In the genomic region with DNA sequence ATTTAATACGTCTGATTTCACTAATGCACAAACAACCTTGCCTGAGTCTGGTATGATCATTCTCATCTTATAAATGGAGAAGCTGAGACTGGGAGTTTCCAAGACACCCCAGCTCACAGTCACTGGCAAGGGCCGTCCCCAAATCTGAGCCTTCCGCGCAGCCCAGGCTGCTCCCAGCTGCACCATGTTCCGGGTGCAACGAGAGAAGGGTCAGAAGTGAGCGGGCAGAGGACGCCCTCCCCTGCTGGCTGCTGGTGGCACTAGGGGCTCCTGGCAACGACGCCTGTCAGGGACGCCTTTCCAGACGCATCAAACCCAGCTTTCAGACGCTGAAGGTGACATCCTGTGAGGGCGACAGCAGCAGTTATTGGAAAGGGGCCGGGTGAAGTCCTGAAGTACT, we compare ENCODE assay signal across 23 cellular contexts.
DNase-seq lines count a peak whose midpoint lies in the region; ATAC-seq, FAIRE-seq and TF ChIP-seq lines count a peak whose summit lies in the region.
"Had no signal": no experiment of that assay in that cellular context is flagged by ENCODE, and none has a peak within 500 bp of the region (broad histone marks: within the 10 kb centered on the region; RNA-seq: fewer than 3 reads in every experiment).

No MANE protein-coding gene starts in this region.

- no peak for TF ChIP-seq POLR2A in HepG2 (IDR thresholded peaks at IDR 0.05; ENCODE audit: insufficient read depth in 1 of 2, low read depth in 2 of 2, low read length in 2 of 2)
- TF ChIP-seq POLR2A in right lobe of liver (IDR thresholded peaks at IDR 0.05), result no peak
- TF ChIP-seq POLR2A in esophagus muscularis mucosa (IDR thresholded peaks at IDR 0.05; ENCODE audit: low read depth), result no peak

- H4K8ac ChIP-seq in mesenchymal stem cell (ENCODE audit: low read length), result no peak overlapping the region

- H3K79me1 ChIP-seq in mesenchymal stem cell (replicated peaks; ENCODE audit: low read length, poor library complexity, severe bottlenecking), result no peaks in the 10 kb centered on the region

- POLR2A ChIA-PET in HepG2 (lab: Yijun Ruan, JAX), result no interaction called here

- H2BK12ac ChIP-seq in mesenchymal stem cell (ENCODE audit: low read length in 2 of 2), result no peak overlapping the region

- no peak overlapping the region for H2BK5ac ChIP-seq in mesenchymal stem cell (ENCODE audit: low read depth, low read length, poor library complexity, severe bottlenecking)

- H3K23ac ChIP-seq in mesenchymal stem cell (ENCODE audit: low read length in 2 of 2), result no peak overlapping the region

- H3K9me3 ChIP-seq in HepG2 (ENCODE audit: low read length), result no peaks in the 10 kb centered on the region
- no peaks in the 10 kb centered on the region for H3K9me3 ChIP-seq in right lobe of liver
- peaks cover 0 to 6% (median 0%) of the 10 kb centered on the region in 4 donors for H3K9me3 ChIP-seq in esophagus muscularis mucosa
- H3K9me3 ChIP-seq in aorta (ENCODE audit: control insufficient read depth, low read length), result no peaks in the 10 kb centered on the region
- no peaks in the 10 kb centered on the region for H3K9me3 ChIP-seq in colonic mucosa
- H3K9me3 ChIP-seq in mesenchymal stem cell (ENCODE audit: control insufficient read depth, low read length), result no peaks in the 10 kb centered on the region
- H3K9me3 ChIP-seq: BLaER1 treated with 17β-estradiol and CSF1 and Interleukin-3, amounts not matched to agents 10 nM and 100 nM; Caco-2 had no signal

- no peak overlapping the region for H2BK120ac ChIP-seq in mesenchymal stem cell (ENCODE audit: low read depth, low read length)

- no peak overlapping the region for H3K4me2 ChIP-seq in HepG2 (ENCODE audit: low read depth, low read length)
- H3K4me2 ChIP-seq in mesenchymal stem cell (ENCODE audit: low read length, poor library complexity, severe bottlenecking), result no peak overlapping the region
- H3K4me2 ChIP-seq: A549; BLaER1 treated with 17β-estradiol and CSF1 and Interleukin-3, amounts not matched to agents 10 nM and 100 nM had no signal

- H3K36me3 ChIP-seq in HepG2 (replicated peaks in 1 of 2; ENCODE audit: control insufficient read depth in 1 of 2, insufficient read depth in 2 of 2, low read length in 2 of 2) (no peaks in the 10 kb centered on the region), right lobe of liver (no peaks in the 10 kb centered on the region), esophagus muscularis mucosa (no peaks in the 10 kb centered on the region), aorta (ENCODE audit: control insufficient read depth in 1 of 2, insufficient read depth in 2 of 2, low read length in 1 of 2) (no peaks in the 10 kb centered on the region), colonic mucosa (no peaks in the 10 kb centered on the region), mesenchymal stem cell (ENCODE audit: control insufficient read depth in 1 of 2, insufficient read depth in 2 of 2, low read depth in 1 of 2, low read length in 2 of 2) (no peaks in the 10 kb centered on the region)
- H3K36me3 ChIP-seq: BLaER1 treated with 17β-estradiol and CSF1 and Interleukin-3, amounts not matched to agents 10 nM and 100 nM had no signal

- ATAC-seq in HepG2 (peak; percentile 48), right lobe of liver (no peak), aorta (ENCODE audit: low FRiP score) (peak; percentile 19)
- ATAC-seq: CD8-positive, alpha-beta T cell had no signal

- FAIRE-seq in HepG2 (lab: Jason Lieb, UNC), result no peak
- FAIRE-seq: A549, D721Med, G401.6, GM12891, GM19239 had no signal

- no peaks in the 10 kb centered on the region for H4K20me1 ChIP-seq in HepG2 (ENCODE audit: insufficient read depth, low read length)
- H4K20me1 ChIP-seq: BLaER1 treated with 17β-estradiol and CSF1 and Interleukin-3, amounts not matched to agents 10 nM and 100 nM had no signal

- peak; percentile 41 for DNase-seq in NCI-H748 (lab: John Stamatoyannopoulos, UW; ENCODE audit: unreplicated experiment)
- no peak for DNase-seq in NCI-H748 treated with DMSO at 0.1 percent for 48 hours (lab: John Stamatoyannopoulos, UW)
- DNase-seq in HepG2 (ENCODE audit: low spot score), result no peak
- no peak for DNase-seq in right lobe of liver
- DNase-seq in esophagus muscularis mucosa (ENCODE audit: extremely low spot score), result peak; percentile 50
- no peak for DNase-seq in aorta
- DNase-seq in colonic mucosa, result no peak
- no peak for DNase-seq in mesenchymal stem cell
- DNase-seq: AML-193; Caco-2; Calu3; CD4-positive, alpha-beta T cell; CD8-positive, alpha-beta T cell; DMS79 treated with DMSO at 0.1 percent for 48 hours; GF-D8 had no signal

- H3K9ac ChIP-seq in HepG2 (ENCODE audit: insufficient read depth, low read depth, low read length), result no peak overlapping the region
- H3K9ac ChIP-seq in colonic mucosa (ENCODE audit: low read depth in 2 of 2, low read length in 2 of 2), result no peak overlapping the region
- H3K9ac ChIP-seq in mesenchymal stem cell (ENCODE audit: low read length), result no peak overlapping the region
- H3K9ac ChIP-seq: BLaER1 treated with 17β-estradiol and CSF1 and Interleukin-3, amounts not matched to agents 10 nM and 100 nM had no signal

- BruUV-seq in HepG2 (replicated peaks; lab: Mats Ljungman, UMichigan), result no TSS peak

- no peak overlapping the region for H3K4ac ChIP-seq in mesenchymal stem cell (ENCODE audit: low read depth in 1 of 2, low read length in 2 of 2)

- H2AK5ac ChIP-seq in mesenchymal stem cell (ENCODE audit: low read length, severe bottlenecking), result no peak overlapping the region

- CTCF ChIA-PET in HepG2 (lab: Yijun Ruan, JAX; ENCODE audit: low intra/inter-chr PET ratio, low total read pairs), result no interaction called here

- H4K91ac ChIP-seq in mesenchymal stem cell (ENCODE audit: low read length), result no peak overlapping the region

- 22% methylated on average over 15 of the region's 15 CpGs for WGBS in HepG2 (ENCODE audit: low lambda C conversion rate)
- 46% methylated on average over 1 of the region's 15 CpGs for WGBS in right lobe of liver (ENCODE audit: insufficient coverage, low coverage, low lambda C conversion rate, missing lambda C conversion rate)
- WGBS in esophagus muscularis mucosa, result 87% methylated on average over 9 of the region's 15 CpGs
- 83 to 85% methylated on average over 15 of the region's 15 CpGs for WGBS in aorta, 2 donors
- WGBS in mesenchymal stem cell, result 86% methylated on average over 15 of the region's 15 CpGs

- no peak overlapping the region for H2BK15ac ChIP-seq in mesenchymal stem cell (ENCODE audit: low read depth, poor library complexity, severe bottlenecking)

- no peak overlapping the region for H3K14ac ChIP-seq in mesenchymal stem cell (ENCODE audit: low read length in 2 of 2)

- intact Hi-C loops in HepG2 (cut with micrococcal nuclease; ENCODE audit: unreplicated experiment) (no loop called here), right lobe of liver (cut with DNase I) (no loop called here), esophagus muscularis mucosa (cut with DNase I) (no loop called here), aorta (cut with DNase I) (no loop called here), colonic mucosa (cut with DNase I) (no loop called here)

- in situ Hi-C loops in HepG2 (cut with HindIII; ENCODE audit: extremely low pct_ligation_motif_present, low pct_unique_long_range_greater_than_20kb), result no loop called here

- no peak for TF ChIP-seq EP300 in HepG2 (IDR thresholded peaks at IDR 0.05; ENCODE audit: low read depth in 2 of 2, low read length in 2 of 2)
- TF ChIP-seq EP300 in HepG2 (CRISPR knock-in tag; IDR thresholded peaks at IDR 0.05; ENCODE audit: borderline replicate concordance), result no peak
- no peak for TF ChIP-seq EP300 in esophagus muscularis mucosa (IDR thresholded peaks at IDR 0.05)

- TF ChIP-seq RAD21 in HepG2 (CRISPR knock-in tag; IDR thresholded peaks at IDR 0.05), result no peak

- H3K4me1 ChIP-seq in HepG2 (ENCODE audit: insufficient read depth, low read length) (no peaks in the 10 kb centered on the region), right lobe of liver (no peaks in the 10 kb centered on the region), esophagus muscularis mucosa (no peaks in the 10 kb centered on the region), aorta (ENCODE audit: control insufficient read depth in 1 of 2, insufficient read depth in 2 of 2, low read length in 2 of 2) (no peaks in the 10 kb centered on the region), colonic mucosa (no peaks in the 10 kb centered on the region), mesenchymal stem cell (ENCODE audit: control insufficient read depth, insufficient read depth, low read depth, low read length) (no peaks in the 10 kb centered on the region)
- H3K4me1 ChIP-seq: A549; BLaER1 treated with 17β-estradiol and CSF1 and Interleukin-3, amounts not matched to agents 10 nM and 100 nM; Caco-2 had no signal

- H3K4me3 ChIP-seq in HepG2 (replicated peaks in 1 of 3; ENCODE audit: insufficient read depth in 1 of 3, low read depth in 2 of 3, low read length in 3 of 3), result no peak overlapping the region
- no peak overlapping the region for H3K4me3 ChIP-seq in right lobe of liver
- no peak overlapping the region for H3K4me3 ChIP-seq in esophagus muscularis mucosa
- H3K4me3 ChIP-seq in aorta (ENCODE audit: low read length in 2 of 2), result no peak overlapping the region
- no peak overlapping the region for H3K4me3 ChIP-seq in colonic mucosa
- H3K4me3 ChIP-seq in mesenchymal stem cell (ENCODE audit: insufficient read depth in 1 of 2, low read depth in 1 of 2, low read length in 2 of 2), result no peak overlapping the region
- H3K4me3 ChIP-seq: A549; BLaER1 treated with 17β-estradiol and CSF1 and Interleukin-3, amounts not matched to agents 10 nM and 100 nM had no signal

- no peak overlapping the region for H2AFZ ChIP-seq in HepG2 (ENCODE audit: low read length)
- no peak overlapping the region for H2AFZ ChIP-seq in mesenchymal stem cell (ENCODE audit: low read depth, low read length)

- H3K79me2 ChIP-seq in HepG2 (ENCODE audit: insufficient read depth, low read length), result no peaks in the 10 kb centered on the region

- H3K27ac ChIP-seq in HepG2 (ENCODE audit: extremely low read length, insufficient read depth, low read length) (no peak overlapping the region), right lobe of liver (no peak overlapping the region), esophagus muscularis mucosa (replicated peaks in 1 of 4) (no peak overlapping the region), aorta (ENCODE audit: low read depth in 1 of 2, low read length in 2 of 2) (no peak overlapping the region), colonic mucosa (no peak overlapping the region), mesenchymal stem cell (ENCODE audit: low read length, poor library complexity, severe bottlenecking) (no peak overlapping the region)
- H3K27ac ChIP-seq: 22Rv1; A549; BLaER1 treated with 17β-estradiol and CSF1 and Interleukin-3, amounts not matched to agents 10 nM and 100 nM; C4-2B had no signal

- H3K18ac ChIP-seq in mesenchymal stem cell (ENCODE audit: low read depth in 1 of 2, low read length in 2 of 2), result no peak overlapping the region

- TF ChIP-seq CTCF in HepG2 (CRISPR knock-in tag; IDR thresholded peaks at IDR 0.05) (no peak), right lobe of liver (IDR thresholded peaks at IDR 0.05) (no peak), esophagus muscularis mucosa (IDR thresholded peaks at IDR 0.05) (no peak), colonic mucosa (IDR thresholded peaks at IDR 0.05) (no peak)

- H3K27me3 ChIP-seq in HepG2 (ENCODE audit: control insufficient read depth in 1 of 2, insufficient read depth in 2 of 2, low read length in 2 of 2) (peaks cover 4 to 44% of the 10 kb centered on the region in 2 experiments; a peak in 4 of 5 replicates), right lobe of liver (no peaks in the 10 kb centered on the region), esophagus muscularis mucosa (peaks cover 0 to 21% (median 0%) of the 10 kb centered on the region in 4 donors), aorta (ENCODE audit: control insufficient read depth in 1 of 2, insufficient read depth in 2 of 2, low read length in 1 of 2) (no peaks in the 10 kb centered on the region), colonic mucosa (no peaks in the 10 kb centered on the region), mesenchymal stem cell (ENCODE audit: control insufficient read depth in 1 of 2, insufficient read depth in 1 of 2, low read length in 2 of 2) (peaks cover 0 to 8% of the 10 kb centered on the region in 2 experiments)
- H3K27me3 ChIP-seq: BLaER1 treated with 17β-estradiol and CSF1 and Interleukin-3, amounts not matched to agents 10 nM and 100 nM had no signal

Comparison
In these comparisons a context has a peak if more than half of its experiments do, and no peak if none do; other contexts are left out.
1. DNase-seq: peak in NCI-H748 (single experiment) and esophagus muscularis mucosa (single experiment); none in NCI-H748 treated with DMSO at 0.1 percent for 48 hours (single experiment), HepG2 (single experiment), right lobe of liver (0 of 3), aorta (0 of 2), colonic mucosa (single experiment) and mesenchymal stem cell (single experiment).
2. ATAC-seq: peak in HepG2 (single experiment) and aorta (single experiment); none in right lobe of liver (0 of 4).